1 cellular context compared by ENCODE assay signal in genomic region chr2:47190188-47190818, GRCh38.
TF ChIP-seq lines count a peak whose summit lies in the region.

No MANE protein-coding gene starts in this region.

TF ChIP-seq in neural cell, 6 proteins besides CTCF, POLR2A, EP300 and RAD21 (continued from another document):
- no peak for TF ChIP-seq REST (IDR thresholded peaks at IDR 0.05; ENCODE audit: borderline replicate concordance)
- no peak for TF ChIP-seq MXI1 (conservative IDR thresholded peaks at IDR 0.05; ENCODE audit: poor library complexity, severe bottlenecking)
